Comparison of ENCODE assay signal across 8 cellular contexts in genomic region chr3:535566-536416, GRCh38.
DNase-seq lines count a peak whose midpoint lies in the region; ATAC-seq and TF ChIP-seq lines count a peak whose summit lies in the region.

No MANE protein-coding gene starts in this region.

- no peaks in the 10 kb centered on the region for H3K4me1 ChIP-seq in SK-N-SH (ENCODE audit: control insufficient read depth in 1 of 2, insufficient read depth in 2 of 2, low read depth in 1 of 2, low read length in 1 of 2)
- H3K4me1 ChIP-seq in heart right ventricle = no peaks in the 10 kb centered on the region
- H3K4me1 ChIP-seq in skeletal muscle satellite cell (ENCODE audit: control insufficient read depth, insufficient read depth, low read length) = no peaks in the 10 kb centered on the region

- no peak for TF ChIP-seq EP300 in SK-N-SH (IDR thresholded peaks at IDR 0.05; ENCODE audit: borderline replicate concordance in 1 of 2, low read depth in 1 of 2, low read length in 1 of 2)

- no peaks in the 10 kb centered on the region for H3F3A ChIP-seq in SK-N-SH (replicated peaks; ENCODE audit: insufficient read depth)

- intact Hi-C loops in heart right ventricle (cut with DNase I) = no loop called here

- WGBS in SK-N-SH (ENCODE audit: low lambda C conversion rate) = 23% methylated on average over 13 of the region's 51 CpGs
- 26 to 33% methylated on average over 51 of the region's 51 CpGs for WGBS in heart right ventricle, 2 donors

- peaks cover 2 to 6% of the 10 kb centered on the region in 2 donors for H3K9me3 Mint-ChIP-seq in activated T-cell treated with anti-CD3 and anti-CD28 coated beads, Interleukin-2, amount 50 U/mL, for 72 hours

- no peaks in the 10 kb centered on the region for H4K20me1 ChIP-seq in SK-N-SH (ENCODE audit: insufficient read depth)

- peak overlapping the region; percentile 69 for H3K4me2 ChIP-seq in SK-N-SH
- H3K4me2 ChIP-seq in skeletal muscle satellite cell (ENCODE audit: low read length) = no peak overlapping the region

- POLR2A ChIA-PET in SK-N-SH (lab: Yijun Ruan, JAX) = no interaction called here

- no peaks in the 10 kb centered on the region for H3K27me3 Mint-ChIP-seq in activated T-cell treated with anti-CD3 and anti-CD28 coated beads, Interleukin-2, amount 50 U/mL, for 72 hours (ENCODE audit: low read depth)
- H3K27me3 Mint-ChIP-seq in T-helper 17 cell = no peaks in the 10 kb centered on the region

- TF ChIP-seq RAD21 in SK-N-SH (IDR thresholded peaks at IDR 0.05; ENCODE audit: low read length) = peak; percentile 22; the same call in 1 of the 2 replicates

- ATAC-seq in GM21786 (IDR thresholded peaks at IDR 0.05; ENCODE audit: unreplicated experiment) = peak; percentile 46
- peak in 3 of 8 donors; percentile 34 to 70 (median 55) for ATAC-seq in heart right ventricle
- no peak for ATAC-seq in activated T-cell treated with anti-CD3 and anti-CD28 coated beads, Interleukin-2, amount 50 U/mL, for 72 hours (replicated peaks in 1 of 2)
- no peak for ATAC-seq in T-helper 17 cell

- no peaks in the 10 kb centered on the region for H3K4me1 Mint-ChIP-seq in activated T-cell treated with anti-CD3 and anti-CD28 coated beads, Interleukin-2, amount 50 U/mL, for 72 hours (ENCODE audit: low read depth)
- no peaks in the 10 kb centered on the region for H3K4me1 Mint-ChIP-seq in T-helper 17 cell

- H3K36me3 ChIP-seq in SK-N-SH (replicated peaks in 1 of 2; ENCODE audit: control insufficient read depth in 1 of 2, insufficient read depth in 2 of 2, low read length in 1 of 2) (no peaks in the 10 kb centered on the region), heart right ventricle (no peaks in the 10 kb centered on the region), skeletal muscle satellite cell (ENCODE audit: insufficient read depth, low read length) (no peaks in the 10 kb centered on the region)

- peak overlapping the region; percentile 93 for H2AFZ ChIP-seq in SK-N-SH (ENCODE audit: low read depth)

- H3K4me3 Mint-ChIP-seq in activated T-cell treated with anti-CD3 and anti-CD28 coated beads, Interleukin-2, amount 50 U/mL, for 72 hours = no peak overlapping the region
- no peak overlapping the region for H3K4me3 Mint-ChIP-seq in T-helper 17 cell

- DNase-seq in SK-N-SH = peak; percentile 70
- peak in 1 of 2 donors; percentile 24 for DNase-seq in heart right ventricle
- no peak for DNase-seq in DMS 273 treated with DMSO at 0.1 percent for 48 hours (lab: John Stamatoyannopoulos, UW)
- no peak for DNase-seq in activated T-cell treated with anti-CD3 and anti-CD28 coated beads, Interleukin-2, amount 50 U/mL, for 72 hours
- no peak for DNase-seq in T-helper 17 cell
- no peak for DNase-seq in stimulated activated CD4-positive, alpha-beta T cell treated with anti-CD3 and anti-CD28 coated beads, Interleukin-2, amount 100 ng/mL, for 24 hours

- H3K27me3 ChIP-seq in SK-N-SH (ENCODE audit: insufficient read depth) = no peaks in the 10 kb centered on the region
- H3K27me3 ChIP-seq in heart right ventricle = peaks cover 0 to 10% (median 0%) of the 10 kb centered on the region in 7 donors
- H3K27me3 ChIP-seq in skeletal muscle satellite cell (ENCODE audit: control insufficient read depth, insufficient read depth, low read length) = no peaks in the 10 kb centered on the region

- no peaks in the 10 kb centered on the region for H3K36me3 Mint-ChIP-seq in activated T-cell treated with anti-CD3 and anti-CD28 coated beads, Interleukin-2, amount 50 U/mL, for 72 hours (ENCODE audit: insufficient read depth in 2 of 2)
- no peaks in the 10 kb centered on the region for H3K36me3 Mint-ChIP-seq in T-helper 17 cell (ENCODE audit: low read depth)

- H3K27ac Mint-ChIP-seq in activated T-cell treated with anti-CD3 and anti-CD28 coated beads, Interleukin-2, amount 50 U/mL, for 72 hours = no peak overlapping the region
- H3K27ac Mint-ChIP-seq in T-helper 17 cell = no peak overlapping the region

- TF ChIP-seq CTCF in SK-N-SH (IDR thresholded peaks at IDR 0.05) (peak; percentile 51), heart right ventricle (IDR thresholded peaks at IDR 0.05) (peak in 3 of 9 donors; percentile 9 to 31 (median 24))

- H3K27ac ChIP-seq in SK-N-SH (ENCODE audit: low read depth in 2 of 2, low read length in 1 of 2) (peak overlapping the region in 1 of 2 experiments; percentile 38; a peak in 1 of 4 replicates), heart right ventricle (no peak overlapping the region)

- H3K9me2 ChIP-seq in SK-N-SH = no peaks in the 10 kb centered on the region

- H3K9me3 ChIP-seq in SK-N-SH (no peaks in the 10 kb centered on the region), heart right ventricle (peaks cover 0 to 40% (median 0%) of the 10 kb centered on the region in 11 donors), skeletal muscle satellite cell (replicated peaks; ENCODE audit: low read length) (no peaks in the 10 kb centered on the region), T-helper 17 cell (ENCODE audit: control insufficient read depth, low read length, poor library complexity, severe bottlenecking) (no peaks in the 10 kb centered on the region)

- H3K79me2 ChIP-seq in SK-N-SH (ENCODE audit: insufficient read depth) = no peaks in the 10 kb centered on the region

- CTCF ChIA-PET in SK-N-SH (lab: Yijun Ruan, JAX) = interaction anchor here (0.7 to 1.5 kb wide), 7 partner anchors 8 to 124 kb away, joined by 3 to 10 read pairs (median 3); no protein-coding TSS in a partner anchor

- peak overlapping the region; percentile 69 for H3K9ac ChIP-seq in SK-N-SH
- H3K9ac ChIP-seq in skeletal muscle satellite cell (ENCODE audit: low read depth, low read length) = peak overlapping the region; percentile 47

- H3K4me3 ChIP-seq in SK-N-SH (ENCODE audit: low read depth in 2 of 2, low read length in 1 of 2) (peak overlapping the region; percentile 57 to 69), heart right ventricle (peak overlapping the region in 8 of 10 donors; percentile 1 to 45 (median 27)), skeletal muscle satellite cell (ENCODE audit: low read length) (peak overlapping the region; percentile 45)

TF ChIP-seq in SK-N-SH, 30 proteins besides CTCF, POLR2A, EP300 and RAD21:
- TF ChIP-seq RCOR1 (IDR thresholded peaks at IDR 0.05; ENCODE audit: low read length) (no peak), GATA2 (CRISPR knock-in tag; IDR thresholded peaks at IDR 0.05) (no peak), TEAD4 (IDR thresholded peaks at IDR 0.05; ENCODE audit: borderline replicate concordance, insufficient read depth) (no peak), JUND (IDR thresholded peaks at IDR 0.05) (no peak), MAX (IDR thresholded peaks at IDR 0.05; ENCODE audit: low read depth) (0 out of 2 replicates have a peak, but pooled peaks have one; percentile 24), SMC3 (IDR thresholded peaks at IDR 0.05; ENCODE audit: low read depth, low read length) (no peak; the same call in 1 of the 2 replicates), POLR2AphosphoS5 (IDR thresholded peaks at IDR 0.05; ENCODE audit: low read depth, low read length) (peak; percentile 14; the same call in 1 of the 2 replicates), NFIC (IDR thresholded peaks at IDR 0.05; ENCODE audit: borderline replicate concordance) (peak; percentile 31; the same call in 1 of the 2 replicates)
